18 cellular contexts compared by ENCODE assay signal in genomic region chr1:11704691-11705475, GRCh38. TPM values are rescaled to one million over a fixed set of nuclear protein-coding genes. Genes with fewer than 3 reads are reported as not detected.
DNase-seq lines count a peak whose midpoint lies in the region; TF ChIP-seq lines count a peak whose summit lies in the region.
"Had no signal": no experiment of that assay in that cellular context is flagged by ENCODE, and none has a peak within 500 bp of the region (broad histone marks: within the 10 kb centered on the region; RNA-seq: fewer than 3 reads in every experiment).

No MANE protein-coding gene starts in this region.

- no peak overlapping the region for H3K4me3 ChIP-seq in neural progenitor cell
- H3K4me3 ChIP-seq in thyroid gland (replicated peaks in 1 of 3) = no peak overlapping the region

- H3K9ac ChIP-seq in H9 (ENCODE audit: extremely low read depth, insufficient read length, low read length) = no peak overlapping the region
- no peak overlapping the region for H3K9ac ChIP-seq in neural progenitor cell

- H3K27ac ChIP-seq in H9 (ENCODE audit: insufficient read length, low read depth, low read length) (no peak overlapping the region), neural progenitor cell (no peak overlapping the region), thyroid gland (no peak overlapping the region)

- H3K4me2 ChIP-seq in H9 (ENCODE audit: insufficient read depth, insufficient read length, low read length) (no peak overlapping the region), neural progenitor cell (peak overlapping the region; percentile 75)

- no peak overlapping the region for H3K56ac ChIP-seq in H9 (ENCODE audit: insufficient read length, low read depth, low read length)

- peaks cover 5% of the 10 kb centered on the region for H3K23me2 ChIP-seq in H9 (ENCODE audit: insufficient read length, low read depth, low read length, poor library complexity, severe bottlenecking)

- H3K4me1 Mint-ChIP-seq in H9 (peaks cover 55 to 61% of the 10 kb centered on the region in 2 experiments), glutamatergic neuron (ENCODE audit: low read depth, unreplicated experiment) (peaks cover 37% of the 10 kb centered on the region), neural progenitor cell (peaks cover 53% of the 10 kb centered on the region), mesothelial cell of epicardium (peaks cover 4% of the 10 kb centered on the region), type B pancreatic cell (ENCODE audit: unreplicated experiment) (peaks cover 21% of the 10 kb centered on the region)
- H3K4me1 Mint-ChIP-seq: T-cell had no signal

- no peak overlapping the region for H2AK5ac ChIP-seq in H9 (ENCODE audit: insufficient read length, low read length)

- no peak overlapping the region for H4K91ac ChIP-seq in H9 (ENCODE audit: insufficient read length, low read depth, low read length)

- no peak overlapping the region for H3K4ac ChIP-seq in H9 (ENCODE audit: low read depth, low read length)

- H3K27me3 ChIP-seq in H9 (ENCODE audit: insufficient read depth, low read length) (no peaks in the 10 kb centered on the region), neural progenitor cell (no peaks in the 10 kb centered on the region), thyroid gland (no peaks in the 10 kb centered on the region)

- H2BK120ac ChIP-seq in H9 (ENCODE audit: low read depth, low read length, poor library complexity, severe bottlenecking) = no peak overlapping the region

- TF ChIP-seq CTCF in H9 (conservative IDR thresholded peaks at IDR 0.05) = no peak
- TF ChIP-seq CTCF in glutamatergic neuron (IDR thresholded peaks at IDR 0.05; ENCODE audit: partially characterized antibody, unreplicated experiment) = no peak
- no peak for TF ChIP-seq CTCF in neural progenitor cell (IDR thresholded peaks at IDR 0.05)
- TF ChIP-seq CTCF in mesothelial cell of epicardium (IDR thresholded peaks at IDR 0.05; ENCODE audit: unreplicated experiment) = no peak
- no peak for TF ChIP-seq CTCF in type B pancreatic cell (conservative IDR thresholded peaks at IDR 0.05)
- no peak for TF ChIP-seq CTCF in thyroid gland (IDR thresholded peaks at IDR 0.05)

- no peak for TF ChIP-seq POLR2A in thyroid gland (IDR thresholded peaks at IDR 0.05)

- H3K4me1 ChIP-seq in H9 (ENCODE audit: insufficient read depth, low read length) = peaks cover 10% of the 10 kb centered on the region
- peaks cover 48% of the 10 kb centered on the region for H3K4me1 ChIP-seq in neural progenitor cell
- peaks cover 0 to 11% of the 10 kb centered on the region in 2 donors for H3K4me1 ChIP-seq in thyroid gland

- no peak overlapping the region for H3K14ac ChIP-seq in H9 (ENCODE audit: insufficient read depth, low read length)

- H3K79me2 ChIP-seq in H9 (ENCODE audit: insufficient read depth, low read length) = no peaks in the 10 kb centered on the region; the same call in 1 of the 2 replicates
- H3K79me2 ChIP-seq in neural progenitor cell (ENCODE audit: low read depth) = peaks cover 60% of the 10 kb centered on the region

- H3K27me3 Mint-ChIP-seq in H9 (ENCODE audit: low read depth) (no peaks in the 10 kb centered on the region), glutamatergic neuron (ENCODE audit: unreplicated experiment) (peaks cover 2% of the 10 kb centered on the region), neural progenitor cell (ENCODE audit: insufficient read depth, low read depth) (peaks cover 3% of the 10 kb centered on the region), mesothelial cell of epicardium (ENCODE audit: low read depth) (peaks cover 10% of the 10 kb centered on the region), type B pancreatic cell (peaks cover 10% of the 10 kb centered on the region)

- H3K79me1 ChIP-seq in H9 (ENCODE audit: insufficient read depth, low read depth, low read length, poor library complexity, severe bottlenecking) = no peaks in the 10 kb centered on the region

- peak overlapping the region; percentile 16 to 79 (median 56); a peak in 4 of 7 replicates for H3K27ac Mint-ChIP-seq in H9
- peak overlapping the region; percentile 24 for H3K27ac Mint-ChIP-seq in glutamatergic neuron (ENCODE audit: unreplicated experiment)
- peak overlapping the region; percentile 95 for H3K27ac Mint-ChIP-seq in neural progenitor cell
- H3K27ac Mint-ChIP-seq in mesothelial cell of epicardium = no peak overlapping the region
- H3K27ac Mint-ChIP-seq in type B pancreatic cell = no peak overlapping the region
- H3K27ac Mint-ChIP-seq: T-cell had no signal

- DNase-seq in H9 (peak; percentile 25), NCI-H1092 treated with DMSO at 0.1 percent for 48 hours (lab: John Stamatoyannopoulos, UW) (peak; percentile 27), glutamatergic neuron (no peak), neural progenitor cell (ENCODE audit: low spot score) (no peak), inferior parietal cortex (ENCODE audit: extremely low spot score) (no peak), mesothelial cell of epicardium (ENCODE audit: low spot score in 2 of 2, unreplicated experiment in 2 of 2) (no peak), type B pancreatic cell (ENCODE audit: extremely low spot score, unreplicated experiment) (no peak), thyroid gland (no peak)
- DNase-seq: ACHN; DMS79 treated with DMSO at 0.1 percent for 48 hours; NCI-H1417 treated with DMSO at 0.1 percent for 48 hours; NCI-H1930; NCI-H2171; NCI-H446; NCI-H69; NK-92 treated with Interleukin-12 subunit alpha and Interleukin-12 subunit beta, amount 100 ng/mL, for 24 hours; SIG-M5; T-cell had no signal

- H4K5ac ChIP-seq in H9 (ENCODE audit: insufficient read length, low read depth, low read length) = no peak overlapping the region

- no peak overlapping the region for H2AFZ ChIP-seq in H9 (ENCODE audit: low read length)
- no peak overlapping the region for H2AFZ ChIP-seq in neural progenitor cell (replicated peaks)

- H3K36me3 Mint-ChIP-seq in H9 (ENCODE audit: insufficient read depth in 1 of 3, low read depth in 3 of 3) = peaks cover 9 to 21% (median 10%) of the 10 kb centered on the region in 3 experiments
- H3K36me3 Mint-ChIP-seq in glutamatergic neuron (ENCODE audit: unreplicated experiment) = no peaks in the 10 kb centered on the region
- peaks cover 4% of the 10 kb centered on the region for H3K36me3 Mint-ChIP-seq in neural progenitor cell
- no peaks in the 10 kb centered on the region for H3K36me3 Mint-ChIP-seq in mesothelial cell of epicardium
- no peaks in the 10 kb centered on the region for H3K36me3 Mint-ChIP-seq in type B pancreatic cell
- H3K36me3 Mint-ChIP-seq: T-cell had no signal

- H4K8ac ChIP-seq in H9 (replicated peaks; ENCODE audit: insufficient read length, low read depth, low read length) = no peak overlapping the region

- no peak overlapping the region for H3K18ac ChIP-seq in H9 (ENCODE audit: insufficient read length, low read depth, low read length)

- no peak overlapping the region for H3K23ac ChIP-seq in H9 (ENCODE audit: insufficient read length, low read depth, low read length)

- H4K20me1 ChIP-seq in H9 (ENCODE audit: control insufficient read depth, insufficient read depth, insufficient read length) (peaks cover 8% of the 10 kb centered on the region), neural progenitor cell (ENCODE audit: low read depth) (peaks cover 76% of the 10 kb centered on the region)

- no CpG with 5 or more reads among the region's 22 CpGs for WGBS in H9 (ENCODE audit: extremely low coverage, insufficient read length, low lambda C conversion rate)
- WGBS in thyroid gland, 2 donors = 77 to 79% methylated on average over 18 to 19 of the region's 22 CpGs

- no peaks in the 10 kb centered on the region for H3K9me3 ChIP-seq in H9 (ENCODE audit: control insufficient read depth, low read depth, low read length)
- H3K9me3 ChIP-seq in neural progenitor cell (ENCODE audit: low read depth) = no peaks in the 10 kb centered on the region
- H3K9me3 ChIP-seq in thyroid gland = no peaks in the 10 kb centered on the region

- H3T11ph ChIP-seq in H9 (ENCODE audit: low read length) = no peak overlapping the region

- no peak overlapping the region for H2BK15ac ChIP-seq in H9 (ENCODE audit: low read depth, low read length)

- H2BK20ac ChIP-seq in H9 (ENCODE audit: low read depth, low read length, poor library complexity, severe bottlenecking) = no peak overlapping the region

- H3K4me3 Mint-ChIP-seq in H9 (peak overlapping the region in 1 of 2 experiments; percentile 49; a peak in 2 of 5 replicates), glutamatergic neuron (ENCODE audit: unreplicated experiment) (peak overlapping the region; percentile 68), neural progenitor cell (peak overlapping the region; percentile 66), mesothelial cell of epicardium (no peak overlapping the region), type B pancreatic cell (no peak overlapping the region)
- H3K4me3 Mint-ChIP-seq: T-cell had no signal

- H3K36me3 ChIP-seq in neural progenitor cell = no peaks in the 10 kb centered on the region
- H3K36me3 ChIP-seq in thyroid gland = no peaks in the 10 kb centered on the region

- no peaks in the 10 kb centered on the region for H3K9me3 Mint-ChIP-seq in H9
- H3K9me3 Mint-ChIP-seq in glutamatergic neuron (ENCODE audit: unreplicated experiment) = peaks cover 4% of the 10 kb centered on the region
- H3K9me3 Mint-ChIP-seq in neural progenitor cell = no peaks in the 10 kb centered on the region
- no peaks in the 10 kb centered on the region for H3K9me3 Mint-ChIP-seq in mesothelial cell of epicardium
- H3K9me3 Mint-ChIP-seq in type B pancreatic cell = no peaks in the 10 kb centered on the region
- H3K9me3 Mint-ChIP-seq: T-cell had no signal

- H2BK5ac ChIP-seq in H9 (ENCODE audit: insufficient read length, low read length) = no peak overlapping the region

- intact Hi-C loops in thyroid gland (cut with DNase I) = no loop called here

- H3F3A ChIP-seq in neural progenitor cell (ENCODE audit: low read depth) = peaks cover 34% of the 10 kb centered on the region

- H2BK12ac ChIP-seq in H9 (ENCODE audit: insufficient read length, low read depth, low read length) = no peak overlapping the region

RNA-seq across cellular contexts. Expression of gene DRAXIN, which starts 13.4 kb away (rescaled TPM):
- total RNA-seq in H9 (2021) = 20.1 and 20.5 TPM in 2 replicates
- total RNA-seq in glutamatergic neuron (ENCODE audit: unreplicated experiment) = 111 TPM
- 27.1 and 31.3 TPM in 2 replicates for total RNA-seq in neural progenitor cell (ENCODE audit: low replicate concordance)
- 1.1 to 1.4 TPM (median 1.4 TPM) in 3 replicates for total RNA-seq in mesothelial cell of epicardium
- 1.1 and 13.5 TPM in 2 replicates for total RNA-seq in type B pancreatic cell (ENCODE audit: low replicate concordance)
- not detected for total RNA-seq in thyroid gland

RNA-seq across cellular contexts. Expression of gene MAD2L2, which starts 23.9 kb away (rescaled TPM):
- total RNA-seq in H9 (2021) (283 and 289 TPM in 2 replicates), glutamatergic neuron (ENCODE audit: unreplicated experiment) (90.2 TPM), neural progenitor cell (ENCODE audit: low replicate concordance) (108 and 164 TPM in 2 replicates), mesothelial cell of epicardium (53.0 to 56.3 TPM (median 56.0 TPM) in 3 replicates), type B pancreatic cell (ENCODE audit: low replicate concordance) (45.0 and 70.7 TPM in 2 replicates), thyroid gland (10 to 100 TPM; 12.0 to 43.9 (median 21.5) TPM)

RNA-seq across cellular contexts. Expression of gene AGTRAP, which starts 31.1 kb away (rescaled TPM):
- total RNA-seq in H9 (2021) (58.8 and 60.9 TPM in 2 replicates), glutamatergic neuron (ENCODE audit: unreplicated experiment) (6.1 TPM), neural progenitor cell (ENCODE audit: low replicate concordance) (12.4 and 67.7 TPM in 2 replicates), mesothelial cell of epicardium (25.8 to 29.4 TPM (median 29.0 TPM) in 3 replicates), type B pancreatic cell (ENCODE audit: low replicate concordance) (38.0 and 38.6 TPM in 2 replicates), thyroid gland (10 to 100 TPM; 35.6 to 72.4 (median 63.6) TPM)

RNA-seq across cellular contexts. Expression of gene FBXO6, which starts 40.9 kb away (rescaled TPM):
- total RNA-seq in H9 (2021) (0.94 and 1.1 TPM in 2 replicates), glutamatergic neuron (ENCODE audit: unreplicated experiment) (1.3 TPM), neural progenitor cell (ENCODE audit: low replicate concordance) (1.2 and 1.7 TPM in 2 replicates), mesothelial cell of epicardium (4.7 to 5.4 TPM (median 4.9 TPM) in 3 replicates), type B pancreatic cell (ENCODE audit: low replicate concordance) (4.3 and 6.5 TPM in 2 replicates), thyroid gland (10 to 100 TPM in 2 of 4 donors, 1 to 10 TPM in 2; 8.1 to 10.9 (median 10.3) TPM)

RNA-seq across cellular contexts. Expression of gene FBXO44, which starts 50.2 kb away (rescaled TPM):
- 21.4 and 24.5 TPM in 2 replicates for total RNA-seq in H9 (2021)
- total RNA-seq in glutamatergic neuron (ENCODE audit: unreplicated experiment) = 51.7 TPM
- 5.3 and 18.2 TPM in 2 replicates for total RNA-seq in neural progenitor cell (ENCODE audit: low replicate concordance)
- total RNA-seq in mesothelial cell of epicardium = 33.1 to 39.4 TPM (median 37.3 TPM) in 3 replicates
- total RNA-seq in type B pancreatic cell (ENCODE audit: low replicate concordance) = 14.1 and 24.8 TPM in 2 replicates
- 10 to 100 TPM; 33.1 to 40.9 (median 34.4) TPM for total RNA-seq in thyroid gland

Comparison
In these comparisons a context has a peak if more than half of its experiments do, and no peak if none do; other contexts are left out.
1. DNase-seq: peak in H9 (single experiment) and NCI-H1092 treated with DMSO at 0.1 percent for 48 hours (single experiment); none in glutamatergic neuron (single experiment), neural progenitor cell (single experiment), inferior parietal cortex (single experiment), mesothelial cell of epicardium (0 of 2), type B pancreatic cell (single experiment) and thyroid gland (0 of 2).
2. H3K27ac Mint-ChIP-seq: peak in H9 (3 of 3), glutamatergic neuron (single experiment) and neural progenitor cell (single experiment); none in mesothelial cell of epicardium (single experiment) and type B pancreatic cell (single experiment).
3. H3K4me3 Mint-ChIP-seq: peak in glutamatergic neuron (single experiment) and neural progenitor cell (single experiment); none in mesothelial cell of epicardium (single experiment) and type B pancreatic cell (single experiment).